In genomic region chr4:146976145-146976544, GRCh38 we compare ENCODE assay signal across 1 cellular context.
TF ChIP-seq lines count a peak whose summit lies in the region.

No MANE protein-coding gene starts in this region.

TF ChIP-seq in WTC11, 78 proteins besides CTCF, POLR2A, EP300 and RAD21 (continued from another document):
- TF ChIP-seq ZNF532 (CRISPR knock-in tag; IDR thresholded peaks at IDR 0.05; ENCODE audit: borderline replicate concordance) (no peak), EMX1 (CRISPR knock-in tag; IDR thresholded peaks at IDR 0.05) (no peak), NFATC4 (CRISPR knock-in tag; IDR thresholded peaks at IDR 0.05) (no peak), ZNF512 (CRISPR knock-in tag; IDR thresholded peaks at IDR 0.05; ENCODE audit: borderline replicate concordance) (no peak), GRHL2 (CRISPR knock-in tag; IDR thresholded peaks at IDR 0.05; ENCODE audit: insufficient replicate concordance, severe bottlenecking) (no peak), ZNF396 (CRISPR knock-in tag; IDR thresholded peaks at IDR 0.05; ENCODE audit: borderline replicate concordance) (no peak), ZNF317 (CRISPR knock-in tag; IDR thresholded peaks at IDR 0.05; ENCODE audit: borderline replicate concordance, low read depth) (no peak), SP1 (CRISPR knock-in tag; conservative IDR thresholded peaks at IDR 0.05) (no peak)
- TF ChIP-seq, protein P1, sequence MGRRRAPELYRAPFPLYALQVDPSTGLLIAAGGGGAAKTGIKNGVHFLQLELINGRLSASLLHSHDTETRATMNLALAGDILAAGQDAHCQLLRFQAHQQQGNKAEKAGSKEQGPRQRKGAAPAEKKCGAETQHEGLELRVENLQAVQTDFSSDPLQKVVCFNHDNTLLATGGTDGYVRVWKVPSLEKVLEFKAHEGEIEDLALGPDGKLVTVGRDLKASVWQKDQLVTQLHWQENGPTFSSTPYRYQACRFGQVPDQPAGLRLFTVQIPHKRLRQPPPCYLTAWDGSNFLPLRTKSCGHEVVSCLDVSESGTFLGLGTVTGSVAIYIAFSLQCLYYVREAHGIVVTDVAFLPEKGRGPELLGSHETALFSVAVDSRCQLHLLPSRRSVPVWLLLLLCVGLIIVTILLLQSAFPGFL (CRISPR knock-in tag; IDR thresholded peaks at IDR 0.05; ENCODE audit: borderline replicate concordance) = no peak
